Comparison of ENCODE assay signal across 1 cellular context in the genomic region with DNA sequence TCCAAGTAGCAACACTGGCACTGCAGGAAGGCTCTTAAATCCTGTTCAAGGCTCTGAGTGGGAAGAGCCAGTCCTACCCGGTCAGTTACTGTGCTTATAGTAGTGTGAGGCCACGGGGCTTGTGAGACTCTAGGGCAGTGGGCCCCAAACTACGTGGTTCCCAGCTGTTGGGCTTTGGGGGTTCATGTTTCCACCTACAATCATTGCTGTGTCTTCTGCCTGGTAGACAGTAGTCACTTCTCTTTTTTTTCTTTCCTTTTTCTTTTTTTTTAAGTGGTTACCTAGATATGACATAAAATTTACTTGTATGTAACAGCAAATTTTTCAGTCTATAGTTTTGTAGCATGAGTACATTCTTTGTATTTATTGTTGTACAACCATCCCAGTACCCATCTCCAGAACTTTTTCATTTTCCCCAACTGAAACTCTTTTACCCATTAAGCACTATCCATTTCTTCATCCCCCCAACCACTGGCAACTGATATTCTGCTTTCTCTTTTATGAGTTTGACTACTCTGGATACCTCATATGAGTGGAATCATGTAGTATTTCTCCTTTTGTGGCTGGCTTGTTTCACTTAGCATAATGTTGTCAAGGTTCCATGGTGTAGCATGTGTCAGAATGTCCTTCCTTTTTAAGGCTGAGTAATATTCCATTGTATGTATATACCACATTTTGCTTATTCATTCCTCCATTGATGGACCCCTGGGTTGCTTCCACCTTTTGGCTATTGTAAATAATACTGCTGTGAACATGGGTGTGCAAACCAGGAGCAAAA.
TF ChIP-seq lines count a peak whose summit lies in the region.

No MANE protein-coding gene starts in this region.

TF ChIP-seq in IMR-90, 13 proteins besides CTCF, POLR2A, EP300 and RAD21:
- no peak for TF ChIP-seq MAZ (IDR thresholded peaks at IDR 0.05; ENCODE audit: borderline replicate concordance, low read depth, low read length)
- no peak for TF ChIP-seq FOS (IDR thresholded peaks at IDR 0.05; ENCODE audit: low read depth, low read length)
- TF ChIP-seq CHD1 (IDR thresholded peaks at IDR 0.05; ENCODE audit: low read depth, low read length) = no peak
